ENCODE assay signal across 8 cellular contexts in the genomic region with DNA sequence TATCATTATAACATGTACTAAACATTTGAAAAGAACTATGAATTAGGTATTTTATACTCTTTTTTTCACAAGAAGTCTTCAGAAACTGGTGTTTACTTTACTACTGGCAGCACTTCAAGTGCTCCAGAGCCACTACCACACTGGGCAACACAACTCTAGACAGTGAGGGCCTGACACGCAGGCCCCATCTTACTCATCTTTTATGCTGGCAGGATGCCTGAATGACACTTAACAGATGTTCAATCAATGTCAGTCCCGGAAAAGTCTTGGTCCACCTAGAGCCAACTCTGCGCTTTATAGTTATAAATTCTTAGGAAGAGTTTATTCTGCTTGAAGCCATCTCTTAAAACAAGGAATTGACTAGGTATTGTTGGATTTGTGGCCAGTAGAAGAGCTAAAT. TPM values are rescaled to one million over a fixed set of nuclear protein-coding genes. Genes with fewer than 3 reads are reported as not detected.
DNase-seq lines count a peak whose midpoint lies in the region; ATAC-seq and TF ChIP-seq lines count a peak whose summit lies in the region.

No MANE protein-coding gene starts in this region.

- H3K9ac ChIP-seq in adipocyte (ENCODE audit: low read length), result peak overlapping the region; percentile 71

- peaks cover 0 to 32% (median 0%) of the 10 kb centered on the region in 3 donors for H3K36me3 Mint-ChIP-seq in naive thymus-derived CD8-positive, alpha-beta T cell
- H3K36me3 Mint-ChIP-seq in glutamatergic neuron (ENCODE audit: unreplicated experiment), result peaks cover 9% of the 10 kb centered on the region

- H3K27ac Mint-ChIP-seq in naive thymus-derived CD8-positive, alpha-beta T cell, result peak overlapping the region; percentile 87 to 93 (median 91)
- H3K27ac Mint-ChIP-seq in glutamatergic neuron (ENCODE audit: unreplicated experiment), result no peak overlapping the region

- H3K27me3 Mint-ChIP-seq in naive thymus-derived CD8-positive, alpha-beta T cell, result no peaks in the 10 kb centered on the region
- no peaks in the 10 kb centered on the region for H3K27me3 Mint-ChIP-seq in glutamatergic neuron (ENCODE audit: unreplicated experiment)

- no peaks in the 10 kb centered on the region for H3K9me3 ChIP-seq in adipocyte (ENCODE audit: control insufficient read depth, low read length)

- no peak for TF ChIP-seq CTCF in glutamatergic neuron (IDR thresholded peaks at IDR 0.05; ENCODE audit: partially characterized antibody, unreplicated experiment)

- peaks cover 39 to 95% (median 86%) of the 10 kb centered on the region in 4 donors for H3K4me1 Mint-ChIP-seq in naive thymus-derived CD8-positive, alpha-beta T cell
- peaks cover 8% of the 10 kb centered on the region for H3K4me1 Mint-ChIP-seq in glutamatergic neuron (ENCODE audit: low read depth, unreplicated experiment)

- POLR2A ChIA-PET in naive thymus-derived CD8-positive, alpha-beta T cell (lab: Charles Lee), result interaction anchor here (0.8 to 1.5 kb wide), 2 partner anchors 12 to 76 kb away, joined by 3 to 5 read pairs; no protein-coding TSS in a partner anchor

- peak in 1 of 2 donors; percentile 40 for ATAC-seq in naive thymus-derived CD8-positive, alpha-beta T cell

- H3K4me3 Mint-ChIP-seq in naive thymus-derived CD8-positive, alpha-beta T cell, result peak overlapping the region in 4 of 10 donors; percentile 6 to 56 (median 34)
- no peak overlapping the region for H3K4me3 Mint-ChIP-seq in glutamatergic neuron (ENCODE audit: unreplicated experiment)

- H3K36me3 ChIP-seq in adipocyte (ENCODE audit: control insufficient read depth, insufficient read depth, low read length, severe bottlenecking), result no peaks in the 10 kb centered on the region

- peaks cover 47% of the 10 kb centered on the region for H3K4me1 ChIP-seq in adipocyte (ENCODE audit: control insufficient read depth, insufficient read depth, low read length)

- H3K9me3 Mint-ChIP-seq in naive thymus-derived CD8-positive, alpha-beta T cell, result no peaks in the 10 kb centered on the region
- H3K9me3 Mint-ChIP-seq in glutamatergic neuron (ENCODE audit: unreplicated experiment), result no peaks in the 10 kb centered on the region

- no peak overlapping the region for H3K4me3 ChIP-seq in adipocyte (ENCODE audit: low read length)

- H3K27me3 ChIP-seq in adipocyte (replicated peaks; ENCODE audit: control insufficient read depth, insufficient read depth, low read length), result no peaks in the 10 kb centered on the region

- DNase-seq in GM04504 (ENCODE audit: low read depth), result peak; percentile 92
- peak in 40 of 76 experiments; percentile 3 to 70 (median 32) for DNase-seq in HUDEP-2 (lab: John Stamatoyannopoulos, UW; ENCODE audit: unreplicated experiment in 76 of 76)
- DNase-seq in adipocyte (ENCODE audit: low read depth), result peak; percentile 68
- no peak for DNase-seq in naive thymus-derived CD8-positive, alpha-beta T cell
- no peak for DNase-seq in glutamatergic neuron
- DNase-seq in COR-L47 (lab: John Stamatoyannopoulos, UW), result no peak
- DNase-seq in NCI-H774 (lab: John Stamatoyannopoulos, UW), result no peak
- DNase-seq in NCI-H1694 (lab: John Stamatoyannopoulos, UW), result no peak

RNA-seq across cellular contexts. Expression of a gene that starts 8.7 kb away (rescaled TPM):
- 100 to 1,000 TPM; 408 to 419 TPM for total RNA-seq in naive thymus-derived CD8-positive, alpha-beta T cell
- polyA plus RNA-seq in naive thymus-derived CD8-positive, alpha-beta T cell, result 100 to 1,000 TPM in 2 of 3 donors, 10 to 100 TPM in 1; 97.5 to 116 (median 103) TPM
- 15.5 TPM for total RNA-seq in glutamatergic neuron (ENCODE audit: unreplicated experiment)

Comparison
In these comparisons a context has a peak if more than half of its experiments do, and no peak if none do; other contexts are left out.
1. DNase-seq: peak in GM04504 (single experiment), HUDEP-2 (40 of 76) and adipocyte (single experiment); none in naive thymus-derived CD8-positive, alpha-beta T cell (0 of 10), glutamatergic neuron (single experiment), COR-L47 (single experiment), NCI-H774 (single experiment) and NCI-H1694 (single experiment).
2. RNA of a gene that starts 8.7 kb away (total RNA-seq): 408 to 419 TPM in naive thymus-derived CD8-positive, alpha-beta T cell; 15.5 TPM in glutamatergic neuron (single experiment); every median in the first group is over 10 times any median in the second.